ENCODE assay signal across 19 cellular contexts in genomic region chr17:57930239-57930638, GRCh38. TPM values are rescaled to one million over a fixed set of nuclear protein-coding genes. Genes with fewer than 3 reads are reported as not detected.
A peak's percentile ranks its signal among the peaks of the same experiment; 100 is the strongest.
DNase-seq lines count a peak whose midpoint lies in the region; ATAC-seq, FAIRE-seq and TF ChIP-seq lines count a peak whose summit lies in the region.
"Had no signal": no experiment of that assay in that cellular context is flagged by ENCODE, and none has a peak within 500 bp of the region (broad histone marks: within the 10 kb centered on the region; RNA-seq: fewer than 3 reads in every experiment).

No MANE protein-coding gene starts in this region.

- POLR2A ChIA-PET in A549 (lab: Yijun Ruan, JAX) = interaction anchor here (0.9 to 1.0 kb wide), 2 partner anchors 10 to 47 kb away, joined by 3 to 4 read pairs; no protein-coding TSS in a partner anchor

- DNase-seq in A549 (ENCODE audit: low read depth in 1 of 2, low spot score in 1 of 2) = no peak
- peak; percentile 43 for DNase-seq in WERI-Rb-1
- DNase-seq in right atrium auricular region (ENCODE audit: low spot score) = no peak
- no peak for DNase-seq in progenitor cell of endocrine pancreas (ENCODE audit: low spot score, unreplicated experiment)
- DNase-seq in dermis blood vessel endothelial cell = no peak
- no peak for DNase-seq in NOMO-1 (lab: John Stamatoyannopoulos, UW; ENCODE audit: unreplicated experiment in 2 of 2)
- DNase-seq in activated CD4-positive, CD25-positive, alpha-beta regulatory T cell treated with anti-CD3 and anti-CD28 coated beads, Interleukin-2, amount 50 U/mL, for 72 hours = no peak
- DNase-seq: activated CD4-positive, alpha-beta memory T cell treated with anti-CD3 and anti-CD28 coated beads for 36 hours; activated gamma-delta T cell treated with Interleukin-2 at 50 U/mL for 16 hours; DMS 273 treated with DMSO at 0.1 percent for 48 hours; erythroblast; left colon; NCI-H1417 treated with DMSO at 0.1 percent for 48 hours; NCI-H774; PC-3 had no signal

- H3K36me3 ChIP-seq in WERI-Rb-1 (no peaks in the 10 kb centered on the region), right atrium auricular region (no peaks in the 10 kb centered on the region)

- H3K4me3 Mint-ChIP-seq in progenitor cell of endocrine pancreas (ENCODE audit: low read depth) = no peak overlapping the region
- H3K4me3 Mint-ChIP-seq: activated CD4-positive, alpha-beta memory T cell treated with anti-CD3 and anti-CD28 coated beads for 36 hours; CD14-positive monocyte had no signal

- H3K9me3 Mint-ChIP-seq in progenitor cell of endocrine pancreas (ENCODE audit: low read depth) = no peaks in the 10 kb centered on the region
- H3K9me3 Mint-ChIP-seq: activated CD4-positive, alpha-beta memory T cell treated with anti-CD3 and anti-CD28 coated beads for 36 hours; CD14-positive monocyte had no signal

- H3K9me3 ChIP-seq in A549 (no peaks in the 10 kb centered on the region), WERI-Rb-1 (ENCODE audit: severe bottlenecking) (no peaks in the 10 kb centered on the region), right atrium auricular region (no peaks in the 10 kb centered on the region)

- peaks cover 30% of the 10 kb centered on the region for H3K4me1 Mint-ChIP-seq in progenitor cell of endocrine pancreas (ENCODE audit: low read depth)

- TF ChIP-seq CTCF in A549 (IDR thresholded peaks at IDR 0.05) (no peak), WERI-Rb-1 (IDR thresholded peaks at IDR 0.05; ENCODE audit: low read depth, low read length) (no peak), right atrium auricular region (IDR thresholded peaks at IDR 0.05) (no peak), progenitor cell of endocrine pancreas (IDR thresholded peaks at IDR 0.05; ENCODE audit: unreplicated experiment) (no peak)

- H3K27me3 ChIP-seq in WERI-Rb-1 (ENCODE audit: insufficient read depth, low read depth, severe bottlenecking) = no peaks in the 10 kb centered on the region
- no peaks in the 10 kb centered on the region for H3K27me3 ChIP-seq in right atrium auricular region

- H3K27ac ChIP-seq in A549 (peak overlapping the region; percentile 41 to 65; a peak in 4 of 6 replicates), WERI-Rb-1 (peak overlapping the region; percentile 87), right atrium auricular region (peak overlapping the region; percentile 2 to 42)
- H3K27ac ChIP-seq: HL-60, VCaP had no signal

- no peaks in the 10 kb centered on the region for H3K27me3 Mint-ChIP-seq in progenitor cell of endocrine pancreas

- CTCF ChIA-PET in A549 (lab: Yijun Ruan, JAX) = interaction anchor here (1.1 to 20.4 kb wide), 3 partner anchors 15 to 69 kb away, joined by 4 to 222 read pairs (median 6); partner anchors contain the start of gene CUEDC1

- no peak for TF ChIP-seq RAD21 in A549 (conservative IDR thresholded peaks at IDR 0.05 in 1 of 2, IDR thresholded peaks at IDR 0.05 in 1 of 2)

- H3K4me2 ChIP-seq in A549 = no peak overlapping the region

- H3K36me3 Mint-ChIP-seq in progenitor cell of endocrine pancreas (ENCODE audit: insufficient read depth) = no peaks in the 10 kb centered on the region
- H3K36me3 Mint-ChIP-seq: activated CD4-positive, alpha-beta memory T cell treated with anti-CD3 and anti-CD28 coated beads for 36 hours had no signal

- no peak for ATAC-seq in A549
- no peak for ATAC-seq in HG02970 (IDR thresholded peaks at IDR 0.05; ENCODE audit: low FRiP score, unreplicated experiment)
- ATAC-seq: left colon, PC-3 had no signal

- TF ChIP-seq EP300 in A549 (IDR thresholded peaks at IDR 0.05) = no peak

- no peak for TF ChIP-seq POLR2A in A549 (IDR thresholded peaks at IDR 0.05; ENCODE audit: low read length)

- 93% methylated on average over 5 of the region's 5 CpGs for WGBS in A549 (ENCODE audit: missing lambda C conversion rate)

- peak overlapping the region; percentile 18 for H3K27ac Mint-ChIP-seq in progenitor cell of endocrine pancreas
- H3K27ac Mint-ChIP-seq: activated CD4-positive, alpha-beta memory T cell treated with anti-CD3 and anti-CD28 coated beads for 36 hours had no signal

- no peak overlapping the region for H3K4me3 ChIP-seq in A549
- no peak overlapping the region for H3K4me3 ChIP-seq in WERI-Rb-1 (ENCODE audit: low read depth, low read length)
- H3K4me3 ChIP-seq in right atrium auricular region = no peak overlapping the region

- H3K4me1 ChIP-seq in A549 (peaks cover 84% of the 10 kb centered on the region), right atrium auricular region (peaks cover 0 to 91% of the 10 kb centered on the region in 2 donors)

- no peak for FAIRE-seq in A549 (lab: Jason Lieb, UNC)

TF ChIP-seq in A549, 52 proteins besides CTCF, POLR2A, EP300 and RAD21:
- no peak for TF ChIP-seq RARB (CRISPR knock-in tag; IDR thresholded peaks at IDR 0.05)
- TF ChIP-seq, protein P1, sequence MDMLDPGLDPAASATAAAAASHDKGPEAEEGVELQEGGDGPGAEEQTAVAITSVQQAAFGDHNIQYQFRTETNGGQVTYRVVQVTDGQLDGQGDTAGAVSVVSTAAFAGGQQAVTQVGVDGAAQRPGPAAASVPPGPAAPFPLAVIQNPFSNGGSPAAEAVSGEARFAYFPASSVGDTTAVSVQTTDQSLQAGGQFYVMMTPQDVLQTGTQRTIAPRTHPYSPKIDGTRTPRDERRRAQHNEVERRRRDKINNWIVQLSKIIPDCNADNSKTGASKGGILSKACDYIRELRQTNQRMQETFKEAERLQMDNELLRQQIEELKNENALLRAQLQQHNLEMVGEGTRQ (IDR thresholded peaks at IDR 0.05) = no peak
TF ChIP-seq in A549: peak in this region for 0.

RNA-seq across cellular contexts. Expression of gene CUEDC1, which starts 25.0 kb away (rescaled TPM):
- 44.3 and 54.8 TPM in 2 replicates for polyA plus RNA-seq in A549 (2011; rRNA removed)
- polyA plus RNA-seq in A549 (2012; cell fraction: cytosol; rRNA removed) = 47.9 and 48.0 TPM in 2 replicates
- 222 and 260 TPM in 2 replicates for polyA plus RNA-seq in A549 (2012; cell fraction: nucleus; rRNA removed)
- 70.7 to 103 TPM (median 90.6 TPM) in 3 replicates for polyA plus RNA-seq in A549 (2017; fragmentation: RNase III; extraction: RNeasy Plus Mini Kit Qiagen cat#74134 plus additional on column Dnase treatment)
- polyA minus RNA-seq in A549 (2011; rRNA and poly(A)+ RNA removed) = 20.1 and 41.6 TPM in 2 replicates
- 10 to 100 TPM; 32.5 to 33.3 TPM for total RNA-seq in right atrium auricular region
- 29.2 and 30.8 TPM in 2 replicates for total RNA-seq in progenitor cell of endocrine pancreas
- total RNA-seq in dermis blood vessel endothelial cell = 6.5 and 6.8 TPM in 2 replicates

RNA-seq across cellular contexts. Expression of gene VEZF1, which starts 57.8 kb away (rescaled TPM):
- polyA plus RNA-seq in A549 (2011; rRNA removed) (57.7 and 63.8 TPM in 2 replicates), A549 (2017; fragmentation: RNase III; extraction: RNeasy Plus Mini Kit Qiagen cat#74134 plus additional on column Dnase treatment) (48.1 to 55.5 TPM (median 50.3 TPM) in 3 replicates)
- polyA plus RNA-seq in A549 (2012; cell fraction: cytosol; rRNA removed) = 19.9 and 25.2 TPM in 2 replicates
- 12.5 and 13.7 TPM in 2 replicates for polyA plus RNA-seq in A549 (2012; cell fraction: nucleus; rRNA removed)
- polyA minus RNA-seq in A549 (2011; rRNA and poly(A)+ RNA removed) = 83.1 and 90.7 TPM in 2 replicates
- total RNA-seq in right atrium auricular region (10 to 100 TPM; 65.9 to 77.1 TPM), progenitor cell of endocrine pancreas (103 and 110 TPM in 2 replicates), dermis blood vessel endothelial cell (30.8 and 36.4 TPM in 2 replicates)

Comparison
In these comparisons a context has a peak if more than half of its experiments do, and no peak if none do; other contexts are left out.
1. H3K27ac ChIP-seq: peak in every context shown above with its lines; median percentile 87 in WERI-Rb-1; 53 in A549; 22 in right atrium auricular region.